ENCODE assay signal across 8 cellular contexts in genomic region chr7:98399903-98400537, GRCh38. TPM values are rescaled to one million over a fixed set of nuclear protein-coding genes. Genes with fewer than 3 reads are reported as not detected.
A peak's percentile ranks its signal among the peaks of the same experiment; 100 is the strongest.
DNase-seq lines count a peak whose midpoint lies in the region; ATAC-seq and TF ChIP-seq lines count a peak whose summit lies in the region.

No MANE protein-coding gene starts in this region.

- H3K4me1 ChIP-seq in right atrium auricular region (peaks cover 0 to 7% of the 10 kb centered on the region in 2 donors), vagina (peaks cover 16% of the 10 kb centered on the region)

- peak overlapping the region; percentile 33 for H3K4me3 Mint-ChIP-seq in activated naive CD8-positive, alpha-beta T cell treated with anti-CD3 and anti-CD28 coated beads for 36 hours

- H3K27ac Mint-ChIP-seq in activated naive CD8-positive, alpha-beta T cell treated with anti-CD3 and anti-CD28 coated beads for 36 hours = no peak overlapping the region

- no peaks in the 10 kb centered on the region for H3K9me3 ChIP-seq in right atrium auricular region
- H3K9me3 ChIP-seq in vagina = no peaks in the 10 kb centered on the region

- TF ChIP-seq POLR2A in vagina (IDR thresholded peaks at IDR 0.05) = no peak

- no peaks in the 10 kb centered on the region for H3K36me3 Mint-ChIP-seq in activated naive CD8-positive, alpha-beta T cell treated with anti-CD3 and anti-CD28 coated beads for 36 hours

- ATAC-seq in Right ventricle myocardium superior (ENCODE audit: poor library complexity) (no peak), GM21619 (IDR thresholded peaks at IDR 0.05; ENCODE audit: unreplicated experiment) (no peak), HG02852 (IDR thresholded peaks at IDR 0.05; ENCODE audit: unreplicated experiment) (no peak)

- H3K27ac ChIP-seq in right atrium auricular region (no peak overlapping the region), vagina (peak overlapping the region; percentile 80)

- peaks cover 4% of the 10 kb centered on the region for H3K4me1 Mint-ChIP-seq in activated naive CD8-positive, alpha-beta T cell treated with anti-CD3 and anti-CD28 coated beads for 36 hours

- no peaks in the 10 kb centered on the region for H3K9me3 Mint-ChIP-seq in activated naive CD8-positive, alpha-beta T cell treated with anti-CD3 and anti-CD28 coated beads for 36 hours

- no peak for DNase-seq in right atrium auricular region (ENCODE audit: low spot score)
- DNase-seq in Right ventricle myocardium superior = no peak
- no peak for DNase-seq in activated naive CD8-positive, alpha-beta T cell treated with anti-CD3 and anti-CD28 coated beads for 36 hours
- DNase-seq in left kidney (ENCODE audit: low read depth, low spot score) = peak; percentile 80
- DNase-seq in vagina (ENCODE audit: extremely low spot score in 2 of 2) = no peak
- no peak for DNase-seq in activated CD8-positive, alpha-beta memory T cell treated with anti-CD3 and anti-CD28 coated beads for 24 hours

- peak overlapping the region; percentile 56 to 67 for H3K4me3 ChIP-seq in right atrium auricular region
- peak overlapping the region; percentile 53 to 62 for H3K4me3 ChIP-seq in vagina

- H3K27me3 Mint-ChIP-seq in activated naive CD8-positive, alpha-beta T cell treated with anti-CD3 and anti-CD28 coated beads for 36 hours = peaks cover 39% of the 10 kb centered on the region

- H3K36me3 ChIP-seq in right atrium auricular region (no peaks in the 10 kb centered on the region), vagina (no peaks in the 10 kb centered on the region)

- TF ChIP-seq CTCF in right atrium auricular region (IDR thresholded peaks at IDR 0.05) (no peak), vagina (IDR thresholded peaks at IDR 0.05) (no peak)

- H3K27me3 ChIP-seq in right atrium auricular region = no peaks in the 10 kb centered on the region
- H3K27me3 ChIP-seq in vagina = no peaks in the 10 kb centered on the region

- intact Hi-C loops in Right ventricle myocardium superior (cut with DNase I) = loop anchor here (5.0 kb wide), 1 partner anchor 103 kb away; no protein-coding TSS in a partner anchor
- intact Hi-C loops in vagina (cut with DNase I) = no loop called here

RNA-seq across cellular contexts. Expression of gene BAIAP2L1, which starts 0.9 kb away (rescaled TPM):
- 1 to 10 TPM; 1.1 to 1.7 TPM for total RNA-seq in right atrium auricular region
- 1.6 TPM for total RNA-seq in Right ventricle myocardium superior
- total RNA-seq in activated naive CD8-positive, alpha-beta T cell treated with anti-CD3 and anti-CD28 coated beads for 36 hours = 1 to 10 TPM; 2.3 TPM
- 17.2 TPM for total RNA-seq in vagina
